ENCODE assay signal across 8 cellular contexts in genomic region chr1:31593770-31594632, GRCh38. TPM values are rescaled to one million over a fixed set of nuclear protein-coding genes. Genes with fewer than 3 reads are reported as not detected.
DNase-seq lines count a peak whose midpoint lies in the region; ATAC-seq and TF ChIP-seq lines count a peak whose summit lies in the region.

No MANE protein-coding gene starts in this region.

- no peaks in the 10 kb centered on the region for H3K9me3 ChIP-seq in PC-9 (ENCODE audit: insufficient read depth, low read depth)
- H3K9me3 ChIP-seq in psoas muscle, result no peaks in the 10 kb centered on the region

- H3K36me3 ChIP-seq in PC-9 (ENCODE audit: low read depth) (no peaks in the 10 kb centered on the region), psoas muscle (ENCODE audit: insufficient read depth in 1 of 2, low read depth in 1 of 2) (no peaks in the 10 kb centered on the region)

- CTCF ChIA-PET in PC-9 (lab: Charles Lee), result interaction anchor here (0.6 to 0.9 kb wide), 2 partner anchors 31 to 45 kb away, joined by 3 to 5 read pairs; no protein-coding TSS in a partner anchor

- ATAC-seq in psoas muscle (peak; percentile 90 to 93 (median 91)), GM18517 (IDR thresholded peaks at IDR 0.05; ENCODE audit: unreplicated experiment) (no peak)

- H3K4me2 ChIP-seq in PC-9, result peak overlapping the region; percentile 17; the same call in 1 of the 2 replicates

- no TSS peak for BruUV-seq in PC-9 (replicated peaks; lab: Mats Ljungman, UMichigan)

- H3K27me3 ChIP-seq in PC-9 (ENCODE audit: insufficient read depth, low read depth), result no peaks in the 10 kb centered on the region
- peaks cover 0 to 13% (median 4%) of the 10 kb centered on the region in 3 donors for H3K27me3 ChIP-seq in psoas muscle (ENCODE audit: insufficient read depth in 3 of 3, low read length in 2 of 3)

- peak; percentile 99 for TF ChIP-seq CTCF in PC-9 (conservative IDR thresholded peaks at IDR 0.05)
- peak; percentile 88 for TF ChIP-seq CTCF in psoas muscle (IDR thresholded peaks at IDR 0.05)

- H3K27ac ChIP-seq in PC-9 (no peak overlapping the region), psoas muscle (no peak overlapping the region)

- no peaks in the 10 kb centered on the region for H4K20me1 ChIP-seq in PC-9 (ENCODE audit: insufficient read depth)

- H3K4me3 ChIP-seq in PC-9 (no peak overlapping the region), psoas muscle (no peak overlapping the region)

- H3F3A ChIP-seq in PC-9 (ENCODE audit: insufficient read depth, low read depth), result peaks cover 40% of the 10 kb centered on the region

- H3K4me1 ChIP-seq in PC-9 (replicated peaks; ENCODE audit: insufficient read depth) (peaks cover 41% of the 10 kb centered on the region), psoas muscle (no peaks in the 10 kb centered on the region)

- 37 to 43% (median 41%) methylated on average over 10 of the region's 10 CpGs for WGBS in psoas muscle, 3 donors

- H2AFZ ChIP-seq in PC-9, result no peak overlapping the region

- peak; percentile 89 for DNase-seq in GM03348 (ENCODE audit: low spot score)
- DNase-seq in HuH-7 (ENCODE audit: low spot score), result peak; percentile 90
- DNase-seq in PC-9, result peak; percentile 81 to 85
- peak; percentile 83 to 84 for DNase-seq in activated T-cell treated with anti-CD3 and anti-CD28 coated beads, Interleukin-2, amount 50 U/mL, for 48 hours
- DNase-seq in globus pallidus (ENCODE audit: low spot score), result peak; percentile 35
- peak; percentile 80 to 85 for DNase-seq in psoas muscle
- no peak for DNase-seq in NCI-H2107 (lab: John Stamatoyannopoulos, UW)

- POLR2A ChIA-PET in PC-9 (lab: Charles Lee; ENCODE audit: unreplicated experiment), result no interaction called here

- no peaks in the 10 kb centered on the region for H3K79me2 ChIP-seq in PC-9 (ENCODE audit: low read depth)

- intact Hi-C loops in PC-9 (cut with micrococcal nuclease; ENCODE audit: unreplicated experiment) (loop anchor here (1.0 kb wide), 2 partner anchors 30 to 45 kb away; no protein-coding TSS in a partner anchor), psoas muscle (cut with DNase I) (loop anchor here in 1 of 2 donors (1.0 kb wide), 2 partner anchors 13 to 30 kb away; no protein-coding TSS in a partner anchor)

- no peaks in the 10 kb centered on the region for H3K9me2 ChIP-seq in PC-9 (ENCODE audit: insufficient read depth)

RNA-seq across cellular contexts. Expression of gene TINAGL1, which starts 17.7 kb away (rescaled TPM):
- total RNA-seq in PC-9 (2021) (162 and 191 TPM in 2 replicates), psoas muscle (10 to 100 TPM; 28.5 to 59.6 (median 47.3) TPM)
- 10 to 100 TPM; 46.7 to 59.3 (median 57.4) TPM for polyA plus RNA-seq in psoas muscle

RNA-seq across cellular contexts. Expression of gene HCRTR1, which starts 23.5 kb away (rescaled TPM):
- not detected in 2 replicates for total RNA-seq in PC-9 (2021)
- total RNA-seq in psoas muscle, result 1 to 10 TPM in 1 of 4 donors, under 1 TPM in 2, not detected in 1; 0.18 to 1.2 (median 0.42) TPM
- under 1 TPM; 0.12 to 0.51 (median 0.27) TPM for polyA plus RNA-seq in psoas muscle

RNA-seq across cellular contexts. Expression of gene PEF1, which starts 50.7 kb away (rescaled TPM):
- total RNA-seq in PC-9 (2021), result 40.3 and 44.5 TPM in 2 replicates
- total RNA-seq in psoas muscle, result 10 to 100 TPM; 22.1 to 43.1 (median 29.7) TPM
- 10 to 100 TPM; 29.5 to 57.4 (median 30.7) TPM for polyA plus RNA-seq in psoas muscle
